8 cellular contexts compared by ENCODE assay signal in the genomic region with DNA sequence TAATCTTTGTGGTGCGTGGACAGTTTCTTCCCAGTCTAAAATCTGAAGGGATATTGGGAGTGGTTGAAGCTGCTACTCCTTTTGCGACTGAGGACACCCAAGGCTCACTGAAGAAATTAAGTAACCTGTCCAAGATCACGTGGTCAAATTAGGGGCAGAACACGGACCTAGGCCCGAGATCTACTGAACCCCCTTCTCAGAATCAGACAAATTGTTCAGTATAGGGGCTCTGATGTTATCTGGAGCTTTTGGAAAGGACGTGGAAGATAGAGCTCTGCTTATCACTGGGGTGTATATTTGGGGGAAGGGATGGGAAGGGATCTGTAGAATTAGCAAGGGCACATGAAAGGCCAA. TPM values are rescaled to one million over a fixed set of nuclear protein-coding genes. Genes with fewer than 3 reads are reported as not detected.
DNase-seq lines count a peak whose midpoint lies in the region; ATAC-seq, FAIRE-seq and TF ChIP-seq lines count a peak whose summit lies in the region.

No MANE protein-coding gene starts in this region.

- H3K4me1 ChIP-seq in mucosa of stomach (ENCODE audit: control insufficient read depth, insufficient read depth, low read length) = peaks cover 5% of the 10 kb centered on the region

- TF ChIP-seq CTCF in AG09309 (IDR thresholded peaks at IDR 0.05; ENCODE audit: control insufficient read depth, insufficient read depth, low read depth, low read length, missing control alignments) (no peak), bronchial epithelial cell (IDR thresholded peaks at IDR 0.05; ENCODE audit: insufficient read depth, low read length, severe bottlenecking) (no peak)

- ATAC-seq in HG03571 (IDR thresholded peaks at IDR 0.05; ENCODE audit: unreplicated experiment) = peak; percentile 6

- H3K27me3 ChIP-seq in bronchial epithelial cell (ENCODE audit: control insufficient read depth, insufficient read depth, low read length) = no peaks in the 10 kb centered on the region
- no peaks in the 10 kb centered on the region for H3K27me3 ChIP-seq in mucosa of stomach (ENCODE audit: control insufficient read depth, insufficient read depth, low read length)

- H3K4me3 ChIP-seq in AG09309 (ENCODE audit: control insufficient read depth, low read depth, low read length) (peak overlapping the region; percentile 75), bronchial epithelial cell (ENCODE audit: low read depth, low read length) (peak overlapping the region; percentile 94), mucosa of stomach (ENCODE audit: low read length) (peak overlapping the region; percentile 87)

- no peak for DNase-seq in AG09309 (ENCODE audit: low read depth)
- DNase-seq in bronchial epithelial cell (ENCODE audit: low read depth) = peak; percentile 10
- no peak for DNase-seq in RKO (ENCODE audit: low spot score)
- no peak for DNase-seq in NCI-H1092 (lab: John Stamatoyannopoulos, UW)
- DNase-seq in midbrain (lab: John Stamatoyannopoulos, UW) = no peak
- no peak for DNase-seq in GM19238 (ENCODE audit: insufficient read length, low spot score)

- peak overlapping the region; percentile 88 for H3K9ac ChIP-seq in mucosa of stomach (ENCODE audit: low read length)

- FAIRE-seq in bronchial epithelial cell (lab: Jason Lieb, UNC) = no peak

- H3K36me3 ChIP-seq in bronchial epithelial cell (ENCODE audit: control insufficient read depth, insufficient read depth, low read length) (no peaks in the 10 kb centered on the region), mucosa of stomach (ENCODE audit: control insufficient read depth, insufficient read depth, low read length) (no peaks in the 10 kb centered on the region)

- H3K9me3 ChIP-seq in mucosa of stomach (ENCODE audit: control insufficient read depth, low read length) = no peaks in the 10 kb centered on the region

RNA-seq across cellular contexts. Expression of gene TANGO6, which starts 0.9 kb away (rescaled TPM):
- total RNA-seq in bronchial epithelial cell = 13.7 and 16.9 TPM in 2 replicates
